9 cellular contexts compared by ENCODE assay signal in genomic region chr17:81034168-81034777, GRCh38. TPM values are rescaled to one million over a fixed set of nuclear protein-coding genes. Genes with fewer than 3 reads are reported as not detected.
A peak's percentile ranks its signal among the peaks of the same experiment; 100 is the strongest.
DNase-seq lines count a peak whose midpoint lies in the region; ATAC-seq, FAIRE-seq and TF ChIP-seq lines count a peak whose summit lies in the region.
"Had no signal": no experiment of that assay in that cellular context is flagged by ENCODE, and none has a peak within 500 bp of the region (broad histone marks: within the 10 kb centered on the region; RNA-seq: fewer than 3 reads in every experiment).

No MANE protein-coding gene starts in this region.

- H3K4me3 Mint-ChIP-seq in natural killer cell treated with Interleukin-12 subunit alpha and Interleukin-12 subunit beta and Interleukin-15 and Interleukin-18, amount 100 ng/mL, for 72 hours = peak overlapping the region; percentile 75

- DNase-seq in DMS 273 (lab: John Stamatoyannopoulos, UW; ENCODE audit: unreplicated experiment) = peak; percentile 64
- no peak for DNase-seq in DMS 273 treated with DMSO at 0.1 percent for 48 hours (lab: John Stamatoyannopoulos, UW)
- DNase-seq in NB4 (ENCODE audit: low read depth) = no peak
- DNase-seq in H1 (ENCODE audit: low read depth in 1 of 2, low spot score in 2 of 2) = no peak
- DNase-seq in natural killer cell treated with Interleukin-12 subunit alpha and Interleukin-12 subunit beta and Interleukin-15 and Interleukin-18, amount 100 ng/mL, for 72 hours (ENCODE audit: low spot score) = no peak
- DNase-seq in NCI-H2107 treated with DMSO at 0.1 percent for 48 hours (lab: John Stamatoyannopoulos, UW; ENCODE audit: unreplicated experiment) = no peak
- no peak for DNase-seq in occipital lobe (lab: John Stamatoyannopoulos, UW)

- peak overlapping the region; percentile 15; the same call in 1 of the 2 replicates for H4K8ac ChIP-seq in H1 (ENCODE audit: extremely low read depth, insufficient read depth, low read length)

- H4K5ac ChIP-seq in H1 (ENCODE audit: insufficient read length, low read depth, low read length) = no peak overlapping the region

- no peak overlapping the region for H2BK20ac ChIP-seq in H1 (ENCODE audit: low read length)

- peaks cover 0 to 11% (median 5%) of the 10 kb centered on the region in 4 experiments; a peak in 5 of 7 replicates for H3K27me3 ChIP-seq in H1 (replicated peaks in 1 of 4; ENCODE audit: control insufficient read depth in 3 of 4, extremely low read depth in 1 of 4, insufficient read depth in 3 of 4, low read length in 3 of 4)

- TF ChIP-seq EP300 in H1 (IDR thresholded peaks at IDR 0.05; ENCODE audit: borderline replicate concordance in 1 of 2, low read depth in 2 of 2, low read length in 2 of 2) = no peak

- ATAC-seq in natural killer cell treated with Interleukin-12 subunit alpha and Interleukin-12 subunit beta and Interleukin-15 and Interleukin-18, amount 100 ng/mL, for 72 hours = peak in 1 of 2 donors; percentile 22
- no peak for ATAC-seq in GM18861 (IDR thresholded peaks at IDR 0.05; ENCODE audit: unreplicated experiment)

- no peak overlapping the region for H3K4ac ChIP-seq in H1 (replicated peaks; ENCODE audit: insufficient read length, low read depth, low read length)

- peak overlapping the region; percentile 76 to 77 for H3K4me2 ChIP-seq in H1 (ENCODE audit: insufficient read depth in 1 of 2, low read depth in 2 of 2, low read length in 2 of 2)

- H2BK5ac ChIP-seq in H1 (ENCODE audit: low read depth, low read length) = no peak overlapping the region

- H3K27ac ChIP-seq in H1 (ENCODE audit: low read depth, low read length) = no peak overlapping the region

- peaks cover 6 to 7% of the 10 kb centered on the region in 2 donors for H3K4me1 Mint-ChIP-seq in natural killer cell treated with Interleukin-12 subunit alpha and Interleukin-12 subunit beta and Interleukin-15 and Interleukin-18, amount 100 ng/mL, for 72 hours (ENCODE audit: low read depth in 2 of 2)

- H3K23ac ChIP-seq in H1 (ENCODE audit: insufficient read length) = no peak overlapping the region

- H3K9me3 Mint-ChIP-seq in natural killer cell treated with Interleukin-12 subunit alpha and Interleukin-12 subunit beta and Interleukin-15 and Interleukin-18, amount 100 ng/mL, for 72 hours = no peaks in the 10 kb centered on the region

- peaks cover 10% of the 10 kb centered on the region; the same call in 1 of the 2 replicates for H3K23me2 ChIP-seq in H1 (ENCODE audit: low read depth, low read length)

- no peak overlapping the region for H2AK5ac ChIP-seq in H1 (ENCODE audit: low read depth, low read length)

- H3K9me3 ChIP-seq in H1 (ENCODE audit: insufficient read depth in 2 of 2, low read depth in 1 of 2, low read length in 1 of 2) = no peaks in the 10 kb centered on the region

- H3K9ac ChIP-seq in H1 (replicated peaks in 1 of 4; ENCODE audit: extremely low read depth in 1 of 4, low read depth in 3 of 4, low read length in 3 of 4) = no peak overlapping the region

- no peak overlapping the region for H2BK12ac ChIP-seq in H1 (ENCODE audit: low read depth, low read length)

- CTCF ChIA-PET in H1 (lab: Charles Lee; ENCODE audit: partially characterized antibody) = interaction anchor here (1.2 to 3.0 kb wide), 5 partner anchors 11 to 87 kb away, joined by 3 to 14 read pairs (median 4); no protein-coding TSS in a partner anchor

- no peak overlapping the region for H3K27ac Mint-ChIP-seq in natural killer cell treated with Interleukin-12 subunit alpha and Interleukin-12 subunit beta and Interleukin-15 and Interleukin-18, amount 100 ng/mL, for 72 hours

- TF ChIP-seq CTCF in NB4 (IDR thresholded peaks at IDR 0.05; ENCODE audit: low read depth, low read length) = no peak
- TF ChIP-seq CTCF in H1 (IDR thresholded peaks at IDR 0.05; ENCODE audit: control extremely low read depth in 1 of 3, insufficient read depth in 1 of 3, low read depth in 1 of 3, low read length in 3 of 3) = no peak

- H2BK120ac ChIP-seq in H1 (replicated peaks; ENCODE audit: low read depth, low read length) = no peak overlapping the region

- no peak for TF ChIP-seq RAD21 in H1 (IDR thresholded peaks at IDR 0.05 in 1 of 2, conservative IDR thresholded peaks at IDR 0.05 in 1 of 2; ENCODE audit: low read depth in 2 of 2, low read length in 2 of 2)

- H3K27me3 Mint-ChIP-seq in natural killer cell treated with Interleukin-12 subunit alpha and Interleukin-12 subunit beta and Interleukin-15 and Interleukin-18, amount 100 ng/mL, for 72 hours = peaks cover 8 to 9% of the 10 kb centered on the region in 2 donors

- H2AFZ ChIP-seq in H1 (ENCODE audit: low read length) = no peak overlapping the region

- no peak for FAIRE-seq in H1 (lab: Jason Lieb, UNC)
- FAIRE-seq: A204.1 had no signal

- H3K36me3 ChIP-seq in H1 (ENCODE audit: control insufficient read depth in 2 of 4, insufficient read depth in 4 of 4, low read length in 3 of 4) = no peaks in the 10 kb centered on the region

- H3K79me1 ChIP-seq in H1 (ENCODE audit: low read depth, low read length) = peaks cover 7% of the 10 kb centered on the region

- H3K56ac ChIP-seq in H1 (replicated peaks; ENCODE audit: insufficient read length, low read depth, low read length) = no peak overlapping the region

- peaks cover 0 to 19% (median 9%) of the 10 kb centered on the region in 4 experiments; a peak in 5 of 7 replicates for H3K4me1 ChIP-seq in H1 (replicated peaks in 1 of 4; ENCODE audit: control insufficient read depth in 3 of 4, insufficient read depth in 4 of 4, low read length in 3 of 4)

- H3K4me3 ChIP-seq in NB4 (ENCODE audit: low read depth, low read length) (peak overlapping the region; percentile 62), H1 (ENCODE audit: extremely low read depth in 1 of 4, insufficient read depth in 2 of 4, low read depth in 3 of 4, low read length in 4 of 4) (peak overlapping the region; percentile 57 to 97 (median 68))

- H3K36me3 Mint-ChIP-seq in natural killer cell treated with Interleukin-12 subunit alpha and Interleukin-12 subunit beta and Interleukin-15 and Interleukin-18, amount 100 ng/mL, for 72 hours = no peaks in the 10 kb centered on the region

- TF ChIP-seq POLR2A in NB4 (IDR thresholded peaks at IDR 0.05; ENCODE audit: extremely low read depth, insufficient read length) (no peak), H1 (IDR thresholded peaks at IDR 0.05; ENCODE audit: control extremely low read depth in 1 of 2, low read depth in 2 of 2, low read length in 2 of 2) (no peak)

- no peak overlapping the region for H3K14ac ChIP-seq in H1 (ENCODE audit: insufficient read length)

- H4K91ac ChIP-seq in H1 (replicated peaks; ENCODE audit: insufficient read length, low read length) = no peak overlapping the region

- POLR2A ChIA-PET in H1 (lab: Charles Lee; ENCODE audit: partially characterized antibody) = interaction anchor here (0.6 to 5.9 kb wide), 10 partner anchors 8 to 172 kb away, joined by 3 to 41 read pairs (median 5); no protein-coding TSS in a partner anchor

- WGBS in H1 (ENCODE audit: extremely low coverage in 1 of 2, insufficient coverage in 1 of 2, insufficient read length in 1 of 2, insufficient replicate concordance in 2 of 2, low coverage in 1 of 2, low lambda C conversion rate in 2 of 2, missing lambda C conversion rate in 1 of 2), 2 experiments = 13% methylated on average over 13 of the region's 49 CpGs; no CpG with 5 or more reads in 1 of the 2 experiments

- peak overlapping the region; percentile 29; the same call in 1 of the 2 replicates for H2BK15ac ChIP-seq in H1 (ENCODE audit: low read length)

- H3K79me2 ChIP-seq in H1 (ENCODE audit: control insufficient read depth in 1 of 2, insufficient read depth in 2 of 2, low read length in 2 of 2) = peaks cover 0 to 28% of the 10 kb centered on the region in 2 experiments; a peak in 2 of 4 replicates

- no peak overlapping the region for H3K18ac ChIP-seq in H1 (ENCODE audit: extremely low read depth, low read length)

- H4K20me1 ChIP-seq in H1 (replicated peaks in 1 of 2; ENCODE audit: control insufficient read depth in 1 of 2, insufficient read depth in 2 of 2, low read length in 2 of 2) = peaks cover 5 to 29% of the 10 kb centered on the region in 2 experiments

TF ChIP-seq in H1, 55 proteins besides CTCF, POLR2A, EP300 and RAD21 (continues in another document):
- no peak for TF ChIP-seq MAFK (IDR thresholded peaks at IDR 0.05; ENCODE audit: low read depth, low read length)
- TF ChIP-seq EGR1 (IDR thresholded peaks at IDR 0.05; ENCODE audit: borderline replicate concordance, low read depth, low read length) = no peak
- 0 out of 2 replicates have a peak, but pooled peaks have one; percentile 14 for TF ChIP-seq RBBP5 (IDR thresholded peaks at IDR 0.05; ENCODE audit: borderline replicate concordance, low read depth, low read length)
- TF ChIP-seq KDM4A (IDR thresholded peaks at IDR 0.05; ENCODE audit: low read depth, low read length, severe bottlenecking) = peak; percentile 78
- no peak for TF ChIP-seq SP1 (IDR thresholded peaks at IDR 0.05; ENCODE audit: low read depth, low read length)
- TF ChIP-seq TAF7 (optimal IDR thresholded peaks at IDR 0.05; ENCODE audit: borderline replicate concordance, low read depth, low read length) = no peak

RNA-seq across cellular contexts. Expression of gene BAIAP2, which starts 0.7 kb away (rescaled TPM):
- total RNA-seq in H1 (2021; fragmentation: NEBNext Ultra II Directional; extraction: Animal tissue kit (Norgen Biotek cat#: 25700)) = 18.4 and 22.8 TPM in 2 replicates
- polyA plus RNA-seq in H1 (2011; rRNA removed) = 10.0 and 19.8 TPM in 2 replicates
- 8.2 TPM for polyA plus RNA-seq in H1 (2011; cell fraction: cytosol; rRNA removed)
- polyA plus RNA-seq in H1 (2011; cell fraction: nucleus; rRNA removed) = 25.9 TPM
- polyA plus RNA-seq in H1 (2012, experiment 1 of 2) = 12.1 to 15.1 TPM (median 14.9 TPM) in 4 replicates
- 15.4 TPM for polyA plus RNA-seq in H1 (2012, experiment 2 of 2)
- polyA plus RNA-seq in H1 (2013, experiment 1 of 2) = 12.5 TPM
- 11.0 TPM for polyA plus RNA-seq in H1 (2013, experiment 2 of 2)
- 9.6 and 11.6 TPM in 2 replicates for polyA minus RNA-seq in H1 (2011; rRNA and poly(A)+ RNA removed)
- 15.8 TPM for polyA minus RNA-seq in H1 (2011; cell fraction: cytosol; rRNA and poly(A)+ RNA removed)
- polyA minus RNA-seq in H1 (2011; cell fraction: nucleus; rRNA and poly(A)+ RNA removed) = 25.5 TPM
- 1 to 10 TPM; 7.3 to 9.6 TPM for total RNA-seq in natural killer cell treated with Interleukin-12 subunit alpha and Interleukin-12 subunit beta and Interleukin-15 and Interleukin-18, amount 100 ng/mL, for 72 hours
- total RNA-seq in occipital lobe = 26.2 TPM

RNA-seq across cellular contexts. Expression of gene CHMP6, which starts 42.6 kb away (rescaled TPM):
- total RNA-seq in H1 (2021; fragmentation: NEBNext Ultra II Directional; extraction: Animal tissue kit (Norgen Biotek cat#: 25700)) = 15.7 and 16.0 TPM in 2 replicates
- 24.3 and 28.9 TPM in 2 replicates for polyA plus RNA-seq in H1 (2011; rRNA removed)
- 22.9 TPM for polyA plus RNA-seq in H1 (2011; cell fraction: cytosol; rRNA removed)
- 23.5 TPM for polyA plus RNA-seq in H1 (2011; cell fraction: nucleus; rRNA removed)
- polyA plus RNA-seq in H1 (2012, experiment 1 of 2) = 8.5 to 14.9 TPM (median 13.4 TPM) in 4 replicates
- 13.4 TPM for polyA plus RNA-seq in H1 (2012, experiment 2 of 2)
- 9.5 TPM for polyA plus RNA-seq in H1 (2013, experiment 1 of 2)
- polyA plus RNA-seq in H1 (2013, experiment 2 of 2) = 7.9 TPM
- 5.7 and 6.4 TPM in 2 replicates for polyA minus RNA-seq in H1 (2011; rRNA and poly(A)+ RNA removed)
- 7.2 TPM for polyA minus RNA-seq in H1 (2011; cell fraction: cytosol; rRNA and poly(A)+ RNA removed)
- polyA minus RNA-seq in H1 (2011; cell fraction: nucleus; rRNA and poly(A)+ RNA removed) = 15.6 TPM
- 10 to 100 TPM; 33.1 to 43.7 TPM for total RNA-seq in natural killer cell treated with Interleukin-12 subunit alpha and Interleukin-12 subunit beta and Interleukin-15 and Interleukin-18, amount 100 ng/mL, for 72 hours
- total RNA-seq in occipital lobe = 11.7 TPM
